In genomic region chr2:69615969-69616368, GRCh38 we compare ENCODE assay signal across 12 cellular contexts. TPM values are rescaled to one million over a fixed set of nuclear protein-coding genes. Genes with fewer than 3 reads are reported as not detected.
DNase-seq lines count a peak whose midpoint lies in the region; ATAC-seq and TF ChIP-seq lines count a peak whose summit lies in the region.
"Had no signal": no experiment of that assay in that cellular context is flagged by ENCODE, and none has a peak within 500 bp of the region (broad histone marks: within the 10 kb centered on the region; RNA-seq: fewer than 3 reads in every experiment).

No MANE protein-coding gene starts in this region.

- peak overlapping the region; percentile 63 for H3K27ac Mint-ChIP-seq in activated CD4-positive, alpha-beta T cell treated with anti-CD3 and anti-CD28 coated beads for 36 hours

- DNase-seq in activated CD4-positive, alpha-beta T cell treated with anti-CD3 and anti-CD28 coated beads for 36 hours: no peak
- no peak for DNase-seq in activated CD4-positive, alpha-beta T cell treated with anti-CD3 and anti-CD28 coated beads for 4 hours
- DNase-seq in PC-9: no peak
- no peak for DNase-seq in KBM-7
- DNase-seq in GF-D8 (lab: John Stamatoyannopoulos, UW): no peak
- DNase-seq: aorta, lower lobe of right lung, WERI-Rb-1 had no signal

- no peak overlapping the region for H3K9ac ChIP-seq in parathyroid adenoma

- H3K4me1 ChIP-seq in PC-9 (replicated peaks; ENCODE audit: insufficient read depth): peaks cover 64% of the 10 kb centered on the region
- H3K4me1 ChIP-seq in parathyroid adenoma: peaks cover 75% of the 10 kb centered on the region

- H3K27me3 ChIP-seq in PC-9 (ENCODE audit: insufficient read depth, low read depth): no peaks in the 10 kb centered on the region
- no peaks in the 10 kb centered on the region for H3K27me3 ChIP-seq in parathyroid adenoma (ENCODE audit: control insufficient read depth, insufficient read depth, low read length)
- H3K27me3 ChIP-seq: suprapubic skin had no signal

- no peak overlapping the region for H3K4me3 Mint-ChIP-seq in activated CD4-positive, alpha-beta T cell treated with anti-CD3 and anti-CD28 coated beads for 36 hours

- POLR2A ChIA-PET in activated CD4-positive, alpha-beta T cell treated with anti-CD3 and anti-CD28 coated beads for 36 hours (lab: Charles Lee): no interaction called here
- POLR2A ChIA-PET in PC-9 (lab: Charles Lee; ENCODE audit: unreplicated experiment): no interaction called here

- no peaks in the 10 kb centered on the region for H3K9me2 ChIP-seq in PC-9 (ENCODE audit: insufficient read depth)

- H2AFZ ChIP-seq in PC-9 (no peak overlapping the region), parathyroid adenoma (no peak overlapping the region)

- H3K27me3 Mint-ChIP-seq in activated CD4-positive, alpha-beta T cell treated with anti-CD3 and anti-CD28 coated beads for 36 hours: no peaks in the 10 kb centered on the region

- no peaks in the 10 kb centered on the region; the same call in 1 of the 2 replicates for H3K9me3 ChIP-seq in PC-9 (ENCODE audit: insufficient read depth, low read depth)
- no peaks in the 10 kb centered on the region for H3K9me3 ChIP-seq in parathyroid adenoma (ENCODE audit: control insufficient read depth, low read length)
- H3K9me3 ChIP-seq: lower lobe of right lung, suprapubic skin had no signal

- H3K9me3 Mint-ChIP-seq in activated CD4-positive, alpha-beta T cell treated with anti-CD3 and anti-CD28 coated beads for 36 hours (ENCODE audit: low read depth): peaks cover 7% of the 10 kb centered on the region

- intact Hi-C loops in activated CD4-positive, alpha-beta T cell treated with anti-CD3 and anti-CD28 coated beads for 36 hours (cut with DNase I, micrococcal nuclease): loop anchor here in 1 of 2 experiments (2.0 to 5.0 kb wide), 4 partner anchors 15 to 96 kb away; no protein-coding TSS in a partner anchor
- intact Hi-C loops in PC-9 (cut with micrococcal nuclease; ENCODE audit: unreplicated experiment): loop anchor here (1.0 to 2.0 kb wide), 3 partner anchors 26 to 49 kb away; partner anchors contain the start of gene AAK1

- in situ Hi-C loops in KBM-7 (cut with MboI; ENCODE audit: low pct_unique_long_range_greater_than_20kb, low sequenced_read_pairs): no loop called here

- peaks cover 91% of the 10 kb centered on the region for H3K79me2 ChIP-seq in PC-9 (ENCODE audit: low read depth)
- H3K79me2 ChIP-seq in parathyroid adenoma: peaks cover 87% of the 10 kb centered on the region

- H3K36me3 ChIP-seq in PC-9 (ENCODE audit: low read depth) (peaks cover 27% of the 10 kb centered on the region; the same call in 1 of the 2 replicates), parathyroid adenoma (ENCODE audit: control insufficient read depth, insufficient read depth, low read length) (no peaks in the 10 kb centered on the region)
- H3K36me3 ChIP-seq: lower lobe of right lung, suprapubic skin, WERI-Rb-1 had no signal

- CTCF ChIA-PET in activated CD4-positive, alpha-beta T cell treated with anti-CD3 and anti-CD28 coated beads for 36 hours (lab: Charles Lee): interaction anchor here (0.7 to 1.6 kb wide), 6 partner anchors 8 to 240 kb away, joined by 3 to 5 read pairs (median 4); no protein-coding TSS in a partner anchor
- CTCF ChIA-PET in PC-9 (lab: Charles Lee): interaction anchor here (0.7 kb wide), 1 partner anchor 50 kb away, joined by 4 read pairs; no protein-coding TSS in a partner anchor

- ATAC-seq in activated CD4-positive, alpha-beta T cell treated with anti-CD3 and anti-CD28 coated beads for 36 hours: no peak
- ATAC-seq in HG02973 (IDR thresholded peaks at IDR 0.05; ENCODE audit: unreplicated experiment) (peak; percentile 54), GM18519 (IDR thresholded peaks at IDR 0.05; ENCODE audit: low FRiP score, unreplicated experiment) (no peak)
- ATAC-seq: lower lobe of right lung had no signal

- no peaks in the 10 kb centered on the region for H4K20me1 ChIP-seq in PC-9 (ENCODE audit: insufficient read depth)

- no peak for TF ChIP-seq CTCF in PC-9 (conservative IDR thresholded peaks at IDR 0.05)
- TF ChIP-seq CTCF in parathyroid adenoma (IDR thresholded peaks at IDR 0.05): no peak

- H3K27ac ChIP-seq in PC-9 (peak overlapping the region; percentile 76), parathyroid adenoma (peak overlapping the region; percentile 58)
- H3K27ac ChIP-seq: lower lobe of right lung, suprapubic skin, WERI-Rb-1 had no signal

- H3K36me3 Mint-ChIP-seq in activated CD4-positive, alpha-beta T cell treated with anti-CD3 and anti-CD28 coated beads for 36 hours (ENCODE audit: low read depth): peaks cover 44% of the 10 kb centered on the region

- H3F3A ChIP-seq in PC-9 (ENCODE audit: insufficient read depth, low read depth): peaks cover 34% of the 10 kb centered on the region

- peak overlapping the region; percentile 75 for H3K4me2 ChIP-seq in PC-9
- H3K4me2 ChIP-seq in parathyroid adenoma (ENCODE audit: low read length): no peak overlapping the region

- H3K4me3 ChIP-seq in PC-9 (no peak overlapping the region), parathyroid adenoma (ENCODE audit: low read depth, low read length) (no peak overlapping the region)
- H3K4me3 ChIP-seq: lower lobe of right lung, suprapubic skin had no signal

- no TSS peak for BruUV-seq in PC-9 (replicated peaks; lab: Mats Ljungman, UMichigan)

- H3K4me1 Mint-ChIP-seq in activated CD4-positive, alpha-beta T cell treated with anti-CD3 and anti-CD28 coated beads for 36 hours: peaks cover 47% of the 10 kb centered on the region

RNA-seq across cellular contexts. Expression of gene AAK1, which starts 27.6 kb away (rescaled TPM):
- total RNA-seq in activated CD4-positive, alpha-beta T cell treated with anti-CD3 and anti-CD28 coated beads for 36 hours: 100 to 1,000 TPM in 1 of 2 experiments, 10 to 100 TPM in 1; 95.9 to 104 TPM
- 50.3 and 66.6 TPM in 2 replicates for total RNA-seq in PC-9 (2021)
